12 cellular contexts compared by ENCODE assay signal in genomic region chr13:27259831-27260230, GRCh38. TPM values are rescaled to one million over a fixed set of nuclear protein-coding genes. Genes with fewer than 3 reads are reported as not detected.
DNase-seq lines count a peak whose midpoint lies in the region; ATAC-seq and TF ChIP-seq lines count a peak whose summit lies in the region.
"Had no signal": no experiment of that assay in that cellular context is flagged by ENCODE, and none has a peak within 500 bp of the region (broad histone marks: within the 10 kb centered on the region; RNA-seq: fewer than 3 reads in every experiment).

No MANE protein-coding gene starts in this region.

- TF ChIP-seq CTCF in CD14-positive monocyte (IDR thresholded peaks at IDR 0.05) (no peak), GM20000 (IDR thresholded peaks at IDR 0.05; ENCODE audit: extremely low read depth, missing control alignments) (no peak), GM13976 (IDR thresholded peaks at IDR 0.05; ENCODE audit: borderline replicate concordance, control extremely low read depth, extremely low read depth, insufficient read depth, missing control alignments) (no peak)

- peak overlapping the region in 1 of 2 donors; percentile 39 for H3K4me3 Mint-ChIP-seq in CD14-positive monocyte
- H3K4me3 Mint-ChIP-seq in T-cell: no peak overlapping the region
- H3K4me3 Mint-ChIP-seq: nephron had no signal

- in situ Hi-C loops in GM13976 (cut with MboI; ENCODE audit: low sequenced_read_pairs, unreplicated experiment): no loop called here

- DNase-seq in CD14-positive monocyte (ENCODE audit: low spot score) (no peak), T-cell (no peak), left colon (no peak), GM20000 (ENCODE audit: low spot score) (no peak), GOT3 (lab: John Stamatoyannopoulos, UW) (no peak), GM13976 (ENCODE audit: low spot score) (no peak)
- DNase-seq: activated effector memory CD4-positive, alpha-beta T cell treated with anti-CD3 and anti-CD28 coated beads, Interleukin-2, amount 50 U/mL, for 16 hours; gastrocnemius medialis; RPMI8226 had no signal

- ATAC-seq in GM21529 (IDR thresholded peaks at IDR 0.05; ENCODE audit: unreplicated experiment) (peak; percentile 50), T-cell (replicated peaks in 1 of 4) (no peak), left colon (peak; percentile 47), HG02938 (IDR thresholded peaks at IDR 0.05; ENCODE audit: unreplicated experiment) (no peak)
- ATAC-seq: gastrocnemius medialis had no signal

- H3K27ac Mint-ChIP-seq in CD14-positive monocyte: peak overlapping the region; percentile 83 to 94 (median 92)
- H3K27ac Mint-ChIP-seq in T-cell: peak overlapping the region; percentile 79 to 82

- H3K4me1 Mint-ChIP-seq in CD14-positive monocyte: peaks cover 41% of the 10 kb centered on the region
- H3K4me1 Mint-ChIP-seq in T-cell: peaks cover 58 to 72% (median 72%) of the 10 kb centered on the region in 3 donors

- CTCF ChIA-PET in T-cell (lab: Charles Lee): interaction anchor here in 1 of 2 donors (1.0 kb wide), 1 partner anchor 16 kb away, joined by 3 read pairs; no protein-coding TSS in a partner anchor

- POLR2A ChIA-PET in T-cell (lab: Charles Lee): no interaction called here

- H3K27me3 Mint-ChIP-seq in CD14-positive monocyte (ENCODE audit: low read depth in 3 of 3): no peaks in the 10 kb centered on the region
- H3K27me3 Mint-ChIP-seq in T-cell: no peaks in the 10 kb centered on the region

- H3K9me3 Mint-ChIP-seq in CD14-positive monocyte: no peaks in the 10 kb centered on the region
- no peaks in the 10 kb centered on the region for H3K9me3 Mint-ChIP-seq in T-cell
- H3K9me3 Mint-ChIP-seq: nephron had no signal

- H3K36me3 Mint-ChIP-seq in CD14-positive monocyte (peaks cover 47 to 61% of the 10 kb centered on the region in 2 donors), T-cell (peaks cover 44% of the 10 kb centered on the region)

- intact Hi-C loops in CD14-positive monocyte (cut with micrococcal nuclease) (loop anchor here (10.0 kb wide), 2 partner anchors 165 to 365 kb away; partner anchors contain the start of genes GTF3A (in 1 of the 2), LNX2 (in 1 of the 2) and POLR1D (in 1 of the 2)), left colon (cut with DNase I, micrococcal nuclease) (no loop called here)

RNA-seq across cellular contexts. Expression of gene RPL21, which starts 8.5 kb away (rescaled TPM):
- polyA plus RNA-seq in CD14-positive monocyte: 1,000 to 10,000 TPM; 1,417 to 1,781 TPM
- total RNA-seq in T-cell: 1,000 to 10,000 TPM; 1,968 to 2,258 (median 2,221) TPM
- total RNA-seq in left colon: 100 to 1,000 TPM; 685 to 745 TPM

RNA-seq across cellular contexts. Expression of gene RASL11A, which starts 10.8 kb away (rescaled TPM):
- polyA plus RNA-seq in CD14-positive monocyte: 1 to 10 TPM; 1.0 to 6.8 TPM
- total RNA-seq in T-cell (1 to 10 TPM in 4 of 5 donors, under 1 TPM in 1; 0.96 to 5.4 (median 2.1) TPM), left colon (10 to 100 TPM; 35.4 to 67.5 TPM)

Comparison
In these comparisons a context has a peak if more than half of its experiments do, and no peak if none do; other contexts are left out.
1. ATAC-seq: peak in GM21529 (single experiment) and left colon (single experiment); none in T-cell (0 of 4) and HG02938 (single experiment).
2. RNA of gene RASL11A, which starts 10.8 kb away (total RNA-seq): 35.4 to 67.5 TPM in left colon; 0.96 to 5.4 TPM in T-cell; every median in the first group is over 4 times any median in the second.
3. intact Hi-C loops: an anchor here in CD14-positive monocyte (10.0 kb wide); none called in left colon.